ENCODE assay signal across 1 cellular context in genomic region chr6:108170607-108171290, GRCh38.
TF ChIP-seq lines count a peak whose summit lies in the region.

No MANE protein-coding gene starts in this region.

TF ChIP-seq in K562, 482 proteins besides CTCF, POLR2A, EP300 and RAD21:
- no peak for TF ChIP-seq GABPB2 (CRISPR knock-in tag; conservative IDR thresholded peaks at IDR 0.05)
- TF ChIP-seq DACH1 (IDR thresholded peaks at IDR 0.05; ENCODE audit: partially characterized antibody), result peak; percentile 34
- no peak for TF ChIP-seq ARID3B (CRISPR knock-in tag; IDR thresholded peaks at IDR 0.05; ENCODE audit: borderline replicate concordance)
